18 cellular contexts compared by ENCODE assay signal in the genomic region with DNA sequence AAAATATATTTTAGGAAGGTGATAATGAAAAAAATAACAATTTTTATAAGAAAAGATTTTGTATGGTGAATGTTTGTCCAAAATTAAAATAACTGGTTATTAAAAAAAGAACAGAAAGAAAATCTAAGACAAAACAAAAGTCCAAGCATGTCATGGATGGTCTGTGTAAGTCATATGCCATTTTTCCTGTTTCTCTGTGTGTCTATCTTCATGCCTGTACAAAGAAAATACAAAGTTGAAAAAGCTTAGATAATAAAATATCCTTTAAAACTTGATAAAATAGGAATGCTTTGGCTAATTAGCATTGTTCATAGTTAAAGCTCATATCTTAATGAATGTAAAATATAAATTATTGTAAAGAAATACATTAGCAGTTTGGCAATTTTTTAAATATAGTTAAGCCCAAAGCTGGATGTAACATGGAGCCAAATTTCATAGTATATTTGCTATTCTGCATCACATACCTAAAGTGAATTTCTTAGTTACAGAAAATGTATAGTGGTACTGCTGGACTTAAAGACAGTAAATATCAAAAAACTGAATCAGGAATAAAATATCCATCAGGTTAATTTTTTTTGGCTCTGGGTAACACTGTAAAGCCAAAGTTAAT.
DNase-seq lines count a peak whose midpoint lies in the region; ATAC-seq, FAIRE-seq and TF ChIP-seq lines count a peak whose summit lies in the region.
"Had no signal": no experiment of that assay in that cellular context is flagged by ENCODE, and none has a peak within 500 bp of the region (broad histone marks: within the 10 kb centered on the region; RNA-seq: fewer than 3 reads in every experiment).

No MANE protein-coding gene starts in this region.

- TF ChIP-seq EP300 in A549 (IDR thresholded peaks at IDR 0.05) (no peak), Ishikawa (IDR thresholded peaks at IDR 0.05; ENCODE audit: borderline replicate concordance) (no peak)

- DNase-seq in A549 (ENCODE audit: low read depth in 1 of 2, low spot score in 1 of 2) (no peak), OCI-LY7 (ENCODE audit: low spot score) (peak; percentile 17), fibroblast of mammary gland (ENCODE audit: low read depth) (peak; percentile 1), RPMI8226 (no peak), T-cell (no peak)
- DNase-seq in activated naive CD8-positive, alpha-beta T cell treated with anti-CD3 and anti-CD28 coated beads for 36 hours: no peak
- DNase-seq: ACHN, C1 segment of cervical spinal cord, Karpas-422, NCI-H1105, NCI-H2081 treated with DMSO at 0.1 percent for 48 hours, NCI-H510A, NCI-H774, T-helper 17 cell had no signal

- TF ChIP-seq CTCF in A549 (IDR thresholded peaks at IDR 0.05) (no peak), OCI-LY7 (conservative IDR thresholded peaks at IDR 0.05; ENCODE audit: low read length) (no peak), fibroblast of mammary gland (conservative IDR thresholded peaks at IDR 0.05; ENCODE audit: control insufficient read depth, insufficient read depth, low read depth, low read length) (no peak)

- H3K9me3 Mint-ChIP-seq in activated naive CD8-positive, alpha-beta T cell treated with anti-CD3 and anti-CD28 coated beads for 36 hours: peaks cover 7% of the 10 kb centered on the region
- H3K9me3 Mint-ChIP-seq in T-cell: peaks cover 12 to 39% (median 19%) of the 10 kb centered on the region in 3 donors

- H3K4me1 Mint-ChIP-seq in activated naive CD8-positive, alpha-beta T cell treated with anti-CD3 and anti-CD28 coated beads for 36 hours: no peaks in the 10 kb centered on the region
- H3K4me1 Mint-ChIP-seq in T-cell: no peaks in the 10 kb centered on the region
- H3K4me1 Mint-ChIP-seq: T-helper 17 cell had no signal

- FAIRE-seq in A549 (lab: Jason Lieb, UNC): no peak
- FAIRE-seq: G401.6 had no signal

- POLR2A ChIA-PET in A549 (lab: Yijun Ruan, JAX) (no interaction called here), OCI-LY7 (lab: Charles Lee) (interaction anchor here (0.7 kb wide), 2 partner anchors 890 to 1743 kb away, joined by 3 read pairs; no protein-coding TSS in a partner anchor), T-cell (lab: Charles Lee) (no interaction called here)

- no peak for ATAC-seq in A549
- no peak for ATAC-seq in GM19324 (IDR thresholded peaks at IDR 0.05; ENCODE audit: low FRiP score, unreplicated experiment)
- ATAC-seq in T-cell (replicated peaks in 1 of 4): no peak
- ATAC-seq: HCT116, T-helper 17 cell had no signal

- H3K79me2 ChIP-seq in OCI-LY7 (ENCODE audit: insufficient read depth, low read depth, low read length): no peaks in the 10 kb centered on the region

- intact Hi-C loops in OCI-LY7 (cut with micrococcal nuclease; ENCODE audit: unreplicated experiment): no loop called here

- CTCF ChIA-PET in A549 (lab: Yijun Ruan, JAX) (no interaction called here), OCI-LY7 (lab: Charles Lee; ENCODE audit: unreplicated experiment) (no interaction called here), T-cell (lab: Charles Lee) (no interaction called here)

- TF ChIP-seq RAD21 in A549 (conservative IDR thresholded peaks at IDR 0.05 in 1 of 2, IDR thresholded peaks at IDR 0.05 in 1 of 2): no peak
- TF ChIP-seq RAD21 in Ishikawa (IDR thresholded peaks at IDR 0.05; ENCODE audit: low read depth): no peak

- H3K4me2 ChIP-seq in A549: no peak overlapping the region
- H3K4me2 ChIP-seq in OCI-LY7 (ENCODE audit: low read length): no peak overlapping the region

- TF ChIP-seq POLR2A in A549 (IDR thresholded peaks at IDR 0.05; ENCODE audit: low read length): no peak

- H2AFZ ChIP-seq in OCI-LY7 (ENCODE audit: low read length): no peak overlapping the region

- H3K36me3 Mint-ChIP-seq in activated naive CD8-positive, alpha-beta T cell treated with anti-CD3 and anti-CD28 coated beads for 36 hours: no peaks in the 10 kb centered on the region
- no peaks in the 10 kb centered on the region for H3K36me3 Mint-ChIP-seq in T-cell

- H3K9me2 ChIP-seq in OCI-LY7 (ENCODE audit: insufficient read depth, low read length): no peaks in the 10 kb centered on the region

- peaks cover 6% of the 10 kb centered on the region; the same call in 2 of the 3 replicates for H3K9me3 ChIP-seq in A549
- peaks cover 18% of the 10 kb centered on the region; the same call in 1 of the 2 replicates for H3K9me3 ChIP-seq in OCI-LY7 (ENCODE audit: low read length)

- no TSS peak for BruUV-seq in OCI-LY7 (replicated peaks; lab: Mats Ljungman, UMichigan)

- no peak overlapping the region for H3K4me3 Mint-ChIP-seq in activated naive CD8-positive, alpha-beta T cell treated with anti-CD3 and anti-CD28 coated beads for 36 hours
- H3K4me3 Mint-ChIP-seq in T-cell: no peak overlapping the region
- H3K4me3 Mint-ChIP-seq: T-helper 17 cell had no signal

- H3K27ac ChIP-seq in A549 (no peak overlapping the region), OCI-LY7 (ENCODE audit: low read depth, low read length, poor library complexity, severe bottlenecking) (no peak overlapping the region)

- no peaks in the 10 kb centered on the region for H4K20me1 ChIP-seq in OCI-LY7 (ENCODE audit: insufficient read depth, low read length)

- H3K36me3 ChIP-seq in OCI-LY7 (ENCODE audit: insufficient read depth, low read length): no peaks in the 10 kb centered on the region

- H3K4me1 ChIP-seq in A549 (no peaks in the 10 kb centered on the region), OCI-LY7 (ENCODE audit: insufficient read depth, low read length, poor library complexity, severe bottlenecking) (no peaks in the 10 kb centered on the region)

- H3K4me3 ChIP-seq in A549: no peak overlapping the region
- no peak overlapping the region for H3K4me3 ChIP-seq in OCI-LY7 (ENCODE audit: low read depth, low read length, poor library complexity, severe bottlenecking)
- no peak overlapping the region for H3K4me3 ChIP-seq in fibroblast of mammary gland (ENCODE audit: control insufficient read depth, low read depth, low read length)

- H3K27ac Mint-ChIP-seq in activated naive CD8-positive, alpha-beta T cell treated with anti-CD3 and anti-CD28 coated beads for 36 hours: no peak overlapping the region
- H3K27ac Mint-ChIP-seq in T-cell: no peak overlapping the region
- H3K27ac Mint-ChIP-seq: T-helper 17 cell had no signal

- no peaks in the 10 kb centered on the region for H3K27me3 Mint-ChIP-seq in activated naive CD8-positive, alpha-beta T cell treated with anti-CD3 and anti-CD28 coated beads for 36 hours
- no peaks in the 10 kb centered on the region for H3K27me3 Mint-ChIP-seq in T-cell
- H3K27me3 Mint-ChIP-seq: T-helper 17 cell had no signal

TF ChIP-seq in A549, 52 proteins besides CTCF, POLR2A, EP300 and RAD21:
- TF ChIP-seq, protein P1, sequence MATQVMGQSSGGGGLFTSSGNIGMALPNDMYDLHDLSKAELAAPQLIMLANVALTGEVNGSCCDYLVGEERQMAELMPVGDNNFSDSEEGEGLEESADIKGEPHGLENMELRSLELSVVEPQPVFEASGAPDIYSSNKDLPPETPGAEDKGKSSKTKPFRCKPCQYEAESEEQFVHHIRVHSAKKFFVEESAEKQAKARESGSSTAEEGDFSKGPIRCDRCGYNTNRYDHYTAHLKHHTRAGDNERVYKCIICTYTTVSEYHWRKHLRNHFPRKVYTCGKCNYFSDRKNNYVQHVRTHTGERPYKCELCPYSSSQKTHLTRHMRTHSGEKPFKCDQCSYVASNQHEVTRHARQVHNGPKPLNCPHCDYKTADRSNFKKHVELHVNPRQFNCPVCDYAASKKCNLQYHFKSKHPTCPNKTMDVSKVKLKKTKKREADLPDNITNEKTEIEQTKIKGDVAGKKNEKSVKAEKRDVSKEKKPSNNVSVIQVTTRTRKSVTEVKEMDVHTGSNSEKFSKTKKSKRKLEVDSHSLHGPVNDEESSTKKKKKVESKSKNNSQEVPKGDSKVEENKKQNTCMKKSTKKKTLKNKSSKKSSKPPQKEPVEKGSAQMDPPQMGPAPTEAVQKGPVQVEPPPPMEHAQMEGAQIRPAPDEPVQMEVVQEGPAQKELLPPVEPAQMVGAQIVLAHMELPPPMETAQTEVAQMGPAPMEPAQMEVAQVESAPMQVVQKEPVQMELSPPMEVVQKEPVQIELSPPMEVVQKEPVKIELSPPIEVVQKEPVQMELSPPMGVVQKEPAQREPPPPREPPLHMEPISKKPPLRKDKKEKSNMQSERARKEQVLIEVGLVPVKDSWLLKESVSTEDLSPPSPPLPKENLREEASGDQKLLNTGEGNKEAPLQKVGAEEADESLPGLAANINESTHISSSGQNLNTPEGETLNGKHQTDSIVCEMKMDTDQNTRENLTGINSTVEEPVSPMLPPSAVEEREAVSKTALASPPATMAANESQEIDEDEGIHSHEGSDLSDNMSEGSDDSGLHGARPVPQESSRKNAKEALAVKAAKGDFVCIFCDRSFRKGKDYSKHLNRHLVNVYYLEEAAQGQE (IDR thresholded peaks at IDR 0.05): no peak
- peak; percentile 86 for TF ChIP-seq ZFP36 (IDR thresholded peaks at IDR 0.05; ENCODE audit: borderline replicate concordance, partially characterized antibody)
TF ChIP-seq in A549: peak in this region for 1.

TF ChIP-seq in Ishikawa, 13 proteins besides CTCF, POLR2A, EP300 and RAD21:
- TF ChIP-seq YY1 (IDR thresholded peaks at IDR 0.05; ENCODE audit: low read depth): 0 out of 2 replicates have a peak, but pooled peaks have one; percentile 15
- no peak for TF ChIP-seq TAF1 (IDR thresholded peaks at IDR 0.05; ENCODE audit: low read depth)

Comparison
In these comparisons a context has a peak if more than half of its experiments do, and no peak if none do; other contexts are left out.
1. DNase-seq: peak in OCI-LY7 (single experiment) and fibroblast of mammary gland (single experiment); none in A549 (0 of 2), RPMI8226 (single experiment), activated naive CD8-positive, alpha-beta T cell treated with anti-CD3 and anti-CD28 coated beads for 36 hours (single experiment) and T-cell (0 of 34).